ENCODE assay signal across 33 cellular contexts in the genomic region with DNA sequence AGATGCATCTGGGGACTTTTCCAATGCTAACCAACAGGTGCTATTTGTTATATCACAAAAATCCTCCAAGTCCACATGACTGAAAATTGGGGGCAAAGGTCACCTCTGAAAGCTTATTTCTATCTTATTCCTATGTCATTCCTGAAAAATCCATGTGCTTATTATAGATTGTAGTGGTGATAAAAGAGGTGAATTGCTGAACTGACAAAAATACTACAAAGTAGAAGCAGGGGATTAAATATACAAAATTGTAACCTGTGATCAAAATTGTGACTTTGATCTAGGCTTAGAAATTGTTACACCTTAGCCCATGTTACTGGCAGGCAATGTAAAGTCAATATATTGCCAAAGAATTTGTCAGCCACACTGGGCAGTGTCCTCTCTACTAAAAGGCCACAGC.
A peak's percentile ranks its signal among the peaks of the same experiment; 100 is the strongest.
DNase-seq lines count a peak whose midpoint lies in the region; ATAC-seq and TF ChIP-seq lines count a peak whose summit lies in the region.
"Had no signal": no experiment of that assay in that cellular context is flagged by ENCODE, and none has a peak within 500 bp of the region (broad histone marks: within the 10 kb centered on the region; RNA-seq: fewer than 3 reads in every experiment).

No MANE protein-coding gene starts in this region.

- H3K36me3 ChIP-seq in KOPT-K1 (ENCODE audit: insufficient read depth, low read length) (no peaks in the 10 kb centered on the region), transverse colon (no peaks in the 10 kb centered on the region), endodermal cell (ENCODE audit: control insufficient read depth, insufficient read depth, low read length) (no peaks in the 10 kb centered on the region)
- H3K36me3 ChIP-seq: breast epithelium, colonic mucosa, left lung, upper lobe of right lung, WERI-Rb-1 had no signal

- peaks cover 51% of the 10 kb centered on the region for H3K4me1 Mint-ChIP-seq in activated naive CD4-positive, alpha-beta T cell treated with anti-CD3 and anti-CD28 coated beads, Interleukin-2, amount 50 U/mL, for 24 hours
- H3K4me1 Mint-ChIP-seq in activated naive CD4-positive, alpha-beta T cell treated with anti-CD3 and anti-CD28 coated beads, Interleukin-2, amount 10 ng/mL, durations not matched to agents 7 days and 5 days = peaks cover 45% of the 10 kb centered on the region
- H3K4me1 Mint-ChIP-seq in endodermal cell = peaks cover 37% of the 10 kb centered on the region

- in situ Hi-C loops in transverse colon (cut with MboI; ENCODE audit: low pct_ligation_motif_present in 1 of 4, low pct_unique_long_range_greater_than_20kb in 1 of 4, low sequenced_read_pairs in 3 of 4) = loop anchor here in 3 of 4 donors (25.0 kb wide), 2 partner anchors 264 to 639 kb away; a partner anchor contains a TSS

- TF ChIP-seq POLR2A in transverse colon (IDR thresholded peaks at IDR 0.05) = no peak

- intact Hi-C loops in right cardiac atrium (cut with DNase I) (no loop called here), transverse colon (cut with DNase I; ENCODE audit: low total_unique reads) (no loop called here)

- ATAC-seq in right cardiac atrium (no peak), GM19452 (IDR thresholded peaks at IDR 0.05; ENCODE audit: unreplicated experiment) (no peak)
- ATAC-seq: activated CD8-positive, alpha-beta memory T cell treated with anti-CD3 and anti-CD28 coated beads, Interleukin-2, amount 10 ng/mL, durations not matched to agents 7 days and 5 days; left lung; naive thymus-derived CD8-positive, alpha-beta T cell; upper lobe of right lung had no signal

- CTCF ChIA-PET in activated naive CD4-positive, alpha-beta T cell treated with anti-CD3 and anti-CD28 coated beads, Interleukin-2, amount 10 ng/mL, durations not matched to agents 7 days and 5 days (lab: Charles Lee) = interaction anchor here (0.9 to 3.1 kb wide), 6 partner anchors 9 to 272 kb away, joined by 4 to 12 read pairs (median 8); no protein-coding TSS in a partner anchor

- no peak overlapping the region for H3K9ac ChIP-seq in endodermal cell (ENCODE audit: extremely low read depth, low read length, poor library complexity, severe bottlenecking)

- no peaks in the 10 kb centered on the region for H3K27me3 ChIP-seq in right cardiac atrium (ENCODE audit: control insufficient read depth, insufficient read depth)
- H3K27me3 ChIP-seq in transverse colon = no peaks in the 10 kb centered on the region
- H3K27me3 ChIP-seq in endodermal cell (ENCODE audit: control insufficient read depth, insufficient read depth, low read length, poor library complexity, severe bottlenecking) = no peaks in the 10 kb centered on the region
- H3K27me3 ChIP-seq: breast epithelium, colonic mucosa, left lung, upper lobe of right lung had no signal

- no peaks in the 10 kb centered on the region for H3K9me3 Mint-ChIP-seq in activated naive CD4-positive, alpha-beta T cell treated with anti-CD3 and anti-CD28 coated beads, Interleukin-2, amount 50 U/mL, for 24 hours
- peaks cover 11% of the 10 kb centered on the region for H3K9me3 Mint-ChIP-seq in activated naive CD4-positive, alpha-beta T cell treated with anti-CD3 and anti-CD28 coated beads, Interleukin-2, amount 10 ng/mL, durations not matched to agents 7 days and 5 days
- peaks cover 14% of the 10 kb centered on the region for H3K9me3 Mint-ChIP-seq in endodermal cell

- no peak for TF ChIP-seq CTCF in transverse colon (IDR thresholded peaks at IDR 0.05)
- no peak for TF ChIP-seq CTCF in endodermal cell (conservative IDR thresholded peaks at IDR 0.05)

- no peak for DNase-seq in activated naive CD4-positive, alpha-beta T cell treated with anti-CD3 and anti-CD28 coated beads, Interleukin-2, amount 10 ng/mL, durations not matched to agents 7 days and 5 days
- DNase-seq in right cardiac atrium (no peak), transverse colon (no peak), endodermal cell (no peak), NCI-H2227 (lab: John Stamatoyannopoulos, UW; ENCODE audit: unreplicated experiment) (no peak)
- DNase-seq: activated CD4-positive, alpha-beta T cell treated with anti-CD3 and anti-CD28 coated beads for 48 hours; activated CD8-positive, alpha-beta memory T cell treated with anti-CD3 and anti-CD28 coated beads, Interleukin-2, amount 10 ng/mL, durations not matched to agents 7 days and 5 days; activated naive CD4-positive, alpha-beta T cell treated with Interleukin-2 at 50 U/mL for 16 hours; amygdala; colonic mucosa; DMS153; effector CD8-positive, alpha-beta T cell; foreskin fibroblast; hippocampal formation; left lung; naive thymus-derived CD8-positive, alpha-beta T cell; NCI-H1105; NCI-H1930; NCI-H524 treated with DMSO at 0.1 percent for 48 hours; NK-92 treated with Interleukin-12 subunit alpha and Interleukin-12 subunit beta, amount 100 ng/mL, for 24 hours; nucleus accumbens; PC-9; SHP77 treated with DMSO at 0.1 percent for 48 hours; stimulated activated CD4-positive, alpha-beta T cell treated with anti-CD3 and anti-CD28 coated beads, Interleukin-2, amount 100 ng/mL, for 24 hours; T1000; upper lobe of right lung; WERI-Rb-1 had no signal

- no peak overlapping the region for H3K4me3 Mint-ChIP-seq in activated naive CD4-positive, alpha-beta T cell treated with anti-CD3 and anti-CD28 coated beads, Interleukin-2, amount 50 U/mL, for 24 hours
- no peak overlapping the region for H3K4me3 Mint-ChIP-seq in activated naive CD4-positive, alpha-beta T cell treated with anti-CD3 and anti-CD28 coated beads, Interleukin-2, amount 10 ng/mL, durations not matched to agents 7 days and 5 days
- H3K4me3 Mint-ChIP-seq in endodermal cell = no peak overlapping the region
- H3K4me3 Mint-ChIP-seq: activated CD8-positive, alpha-beta memory T cell treated with anti-CD3 and anti-CD28 coated beads, Interleukin-2, amount 10 ng/mL, durations not matched to agents 7 days and 5 days had no signal

- H3K27ac ChIP-seq in KOPT-K1 (ENCODE audit: low read depth, low read length, poor library complexity, severe bottlenecking) (peak overlapping the region; percentile 79), right cardiac atrium (ENCODE audit: low read length) (peak overlapping the region; percentile 100), transverse colon (peak overlapping the region; percentile 76 to 83 (median 80)), endodermal cell (ENCODE audit: low read depth, low read length) (no peak overlapping the region)
- H3K27ac ChIP-seq: 22Rv1, colonic mucosa, left lung, PC-9, WERI-Rb-1 had no signal

- peaks cover 14% of the 10 kb centered on the region for H3K9me3 ChIP-seq in KOPT-K1 (ENCODE audit: insufficient read depth, low read length, poor library complexity, severe bottlenecking)
- H3K9me3 ChIP-seq in right cardiac atrium (ENCODE audit: control insufficient read depth, low read length) = no peaks in the 10 kb centered on the region
- H3K9me3 ChIP-seq in transverse colon = no peaks in the 10 kb centered on the region
- peaks cover 12% of the 10 kb centered on the region for H3K9me3 ChIP-seq in endodermal cell (ENCODE audit: control insufficient read depth, low read length)
- H3K9me3 ChIP-seq: breast epithelium, colonic mucosa, left lung, upper lobe of right lung had no signal

- H3K4me3 ChIP-seq in right cardiac atrium (ENCODE audit: low read length) (no peak overlapping the region), transverse colon (no peak overlapping the region), endodermal cell (ENCODE audit: low read length) (no peak overlapping the region)
- H3K4me3 ChIP-seq: breast epithelium, colonic mucosa, left lung, PC-9, smooth muscle cell, upper lobe of right lung had no signal

- H3K4me1 ChIP-seq in right cardiac atrium (ENCODE audit: control insufficient read depth, insufficient read depth, low read length) = peaks cover 13% of the 10 kb centered on the region
- peaks cover 9 to 26% (median 15%) of the 10 kb centered on the region in 4 donors for H3K4me1 ChIP-seq in transverse colon
- peaks cover 13% of the 10 kb centered on the region for H3K4me1 ChIP-seq in endodermal cell (ENCODE audit: control insufficient read depth, insufficient read depth, low read length)
- H3K4me1 ChIP-seq: colonic mucosa had no signal

- no peak for TF ChIP-seq EP300 in transverse colon (IDR thresholded peaks at IDR 0.05; ENCODE audit: low read depth)

- H3K36me3 Mint-ChIP-seq in activated naive CD4-positive, alpha-beta T cell treated with anti-CD3 and anti-CD28 coated beads, Interleukin-2, amount 50 U/mL, for 24 hours = no peaks in the 10 kb centered on the region
- peaks cover 6% of the 10 kb centered on the region for H3K36me3 Mint-ChIP-seq in activated naive CD4-positive, alpha-beta T cell treated with anti-CD3 and anti-CD28 coated beads, Interleukin-2, amount 10 ng/mL, durations not matched to agents 7 days and 5 days
- no peaks in the 10 kb centered on the region for H3K36me3 Mint-ChIP-seq in endodermal cell (ENCODE audit: low read depth)
- H3K36me3 Mint-ChIP-seq: naive thymus-derived CD8-positive, alpha-beta T cell had no signal

- no peaks in the 10 kb centered on the region for H3K27me3 Mint-ChIP-seq in activated naive CD4-positive, alpha-beta T cell treated with anti-CD3 and anti-CD28 coated beads, Interleukin-2, amount 50 U/mL, for 24 hours
- peaks cover 35% of the 10 kb centered on the region for H3K27me3 Mint-ChIP-seq in activated naive CD4-positive, alpha-beta T cell treated with anti-CD3 and anti-CD28 coated beads, Interleukin-2, amount 10 ng/mL, durations not matched to agents 7 days and 5 days
- peaks cover 10% of the 10 kb centered on the region for H3K27me3 Mint-ChIP-seq in endodermal cell (ENCODE audit: insufficient read depth)
- H3K27me3 Mint-ChIP-seq: naive thymus-derived CD8-positive, alpha-beta T cell had no signal

- peak overlapping the region; percentile 25 for H3K27ac Mint-ChIP-seq in activated naive CD4-positive, alpha-beta T cell treated with anti-CD3 and anti-CD28 coated beads, Interleukin-2, amount 50 U/mL, for 24 hours
- no peak overlapping the region for H3K27ac Mint-ChIP-seq in activated naive CD4-positive, alpha-beta T cell treated with anti-CD3 and anti-CD28 coated beads, Interleukin-2, amount 10 ng/mL, durations not matched to agents 7 days and 5 days
- no peak overlapping the region for H3K27ac Mint-ChIP-seq in endodermal cell
